Comparison of ENCODE assay signal across 8 cellular contexts in the genomic region with DNA sequence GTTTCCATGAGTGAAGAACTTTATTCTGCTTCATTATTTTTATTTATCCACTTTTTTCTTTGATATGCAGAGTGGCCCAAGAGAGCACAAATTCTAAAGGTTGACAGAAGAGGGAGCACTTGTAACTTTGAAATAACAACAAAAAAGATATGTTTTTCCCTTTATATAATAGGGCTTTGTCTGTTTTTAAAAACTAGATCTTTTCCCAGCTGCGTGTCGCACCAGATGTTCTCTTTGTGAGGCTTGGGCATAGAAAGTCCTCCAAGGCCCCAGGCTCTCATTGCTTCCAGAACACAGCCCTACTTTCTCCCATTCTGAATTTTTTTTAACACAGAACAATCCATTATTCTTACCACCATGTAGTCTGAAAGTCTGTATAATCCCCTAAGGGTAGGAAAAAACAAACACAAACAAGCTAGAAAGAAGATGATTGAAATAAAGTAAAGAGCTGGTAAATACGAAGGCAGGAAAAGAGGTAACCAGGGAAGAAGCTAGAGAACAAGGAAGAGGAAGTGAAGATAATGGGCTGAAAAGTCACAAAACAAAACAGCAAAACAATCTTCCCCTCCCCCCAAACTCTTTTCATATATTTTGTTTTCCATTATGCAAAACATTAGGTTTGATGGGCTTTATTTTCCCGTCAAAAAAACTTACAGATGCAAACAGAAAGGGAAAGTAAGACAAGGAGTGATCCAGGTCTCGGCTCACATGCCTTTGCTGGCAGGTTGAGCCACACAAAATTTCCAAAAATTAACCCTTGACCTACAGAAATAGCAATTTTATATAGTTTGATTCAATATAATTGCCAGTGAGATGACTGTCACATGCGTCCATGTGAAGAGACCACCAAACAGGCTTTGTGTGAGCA.
DNase-seq lines count a peak whose midpoint lies in the region; ATAC-seq and TF ChIP-seq lines count a peak whose summit lies in the region.

No MANE protein-coding gene starts in this region.

- no peak overlapping the region for H4K8ac ChIP-seq in mesendoderm (ENCODE audit: low read depth, low read length)

- intact Hi-C loops in aorta (cut with DNase I): no loop called here

- POLR2A ChIA-PET in GM10248 (lab: Yijun Ruan, JAX): no interaction called here

- CTCF ChIA-PET in GM10248 (lab: Yijun Ruan, JAX): interaction anchor here (0.7 to 2.0 kb wide), 12 partner anchors 9 to 453 kb away, joined by 3 to 8 read pairs (median 4); no protein-coding TSS in a partner anchor

- WGBS in mesendoderm (ENCODE audit: extremely low coverage, insufficient coverage, low lambda C conversion rate): no CpG with 5 or more reads among the region's 6 CpGs
- 43 to 56% methylated on average over 6 of the region's 6 CpGs for WGBS in aorta, 2 donors

- no peak overlapping the region for H3K18ac ChIP-seq in mesendoderm (ENCODE audit: low read length)

- no peaks in the 10 kb centered on the region for H3K36me3 ChIP-seq in mesendoderm (ENCODE audit: control insufficient read depth, insufficient read depth, low read length)
- H3K36me3 ChIP-seq in aorta (ENCODE audit: control insufficient read depth in 1 of 2, insufficient read depth in 2 of 2, low read length in 1 of 2): no peaks in the 10 kb centered on the region

- no peak overlapping the region for H2BK15ac ChIP-seq in mesendoderm (replicated peaks; ENCODE audit: low read depth)

- peak; percentile 54 for ATAC-seq in aorta (ENCODE audit: low FRiP score)

- no peak overlapping the region for H2AK5ac ChIP-seq in mesendoderm (ENCODE audit: low read length)

- H3K4ac ChIP-seq in mesendoderm (ENCODE audit: low read depth, low read length): no peak overlapping the region

- H3K4me1 ChIP-seq in mesendoderm (ENCODE audit: control insufficient read depth, low read depth, low read length): peaks cover 2% of the 10 kb centered on the region
- H3K4me1 ChIP-seq in aorta (ENCODE audit: control insufficient read depth in 1 of 2, insufficient read depth in 2 of 2, low read length in 2 of 2): no peaks in the 10 kb centered on the region

- H2BK120ac ChIP-seq in mesendoderm (ENCODE audit: low read depth, low read length): no peak overlapping the region

- H3K23ac ChIP-seq in mesendoderm (ENCODE audit: low read length): no peak overlapping the region

- no peaks in the 10 kb centered on the region for H3K79me2 ChIP-seq in mesendoderm (ENCODE audit: control insufficient read depth, insufficient read depth, low read length)

- H3K9me3 ChIP-seq in aorta (ENCODE audit: control insufficient read depth, low read length): no peaks in the 10 kb centered on the region

- peak overlapping the region; percentile 9 for H3K4me3 ChIP-seq in choroid plexus epithelial cell (ENCODE audit: low read depth, low read length)
- H3K4me3 ChIP-seq in mesendoderm (ENCODE audit: low read length): no peak overlapping the region
- H3K4me3 ChIP-seq in aorta (ENCODE audit: low read length in 2 of 2): no peak overlapping the region

- H3K4me2 ChIP-seq in mesendoderm (ENCODE audit: low read length): no peak overlapping the region

- H4K5ac ChIP-seq in mesendoderm (ENCODE audit: low read length): no peak overlapping the region

- H3K27me3 ChIP-seq in mesendoderm (ENCODE audit: insufficient read depth, low read length, poor library complexity) (no peaks in the 10 kb centered on the region), aorta (ENCODE audit: control insufficient read depth in 1 of 2, insufficient read depth in 2 of 2, low read length in 1 of 2) (no peaks in the 10 kb centered on the region)

- no peak overlapping the region for H3K56ac ChIP-seq in mesendoderm (ENCODE audit: low read length)

- H3K9ac ChIP-seq in mesendoderm (ENCODE audit: low read length): no peak overlapping the region

- no peaks in the 10 kb centered on the region for H3K79me1 ChIP-seq in mesendoderm (ENCODE audit: low read length)

- peak; percentile 42 for TF ChIP-seq CTCF in GM10248 (IDR thresholded peaks at IDR 0.05; ENCODE audit: control extremely low read depth, extremely low read depth, low read depth, missing control alignments)
- peak; percentile 60 for TF ChIP-seq CTCF in choroid plexus epithelial cell (conservative IDR thresholded peaks at IDR 0.05; ENCODE audit: low read depth, low read length)

- H2BK5ac ChIP-seq in mesendoderm (ENCODE audit: low read length): no peak overlapping the region

- H3K27ac ChIP-seq in mesendoderm (ENCODE audit: low read depth, low read length) (no peak overlapping the region), aorta (ENCODE audit: low read depth in 1 of 2, low read length in 2 of 2) (no peak overlapping the region)

- peak; percentile 19 for DNase-seq in GM10248 (ENCODE audit: extremely low spot score)
- DNase-seq in NAMALWA (ENCODE audit: low spot score): peak; percentile 60
- DNase-seq in choroid plexus epithelial cell (ENCODE audit: low read depth): peak; percentile 82
- peak; percentile 11 for DNase-seq in mesendoderm
- DNase-seq in aorta: peak in 1 of 2 donors; percentile 49
- no peak for DNase-seq in amniotic stem cell (lab: John Stamatoyannopoulos, UW)
- no peak for DNase-seq in AG08396 (ENCODE audit: low spot score)
- no peak for DNase-seq in stimulated activated CD4-positive, alpha-beta T cell treated with anti-CD3 and anti-CD28 coated beads, Interleukin-2, amount 100 ng/mL, for 48 hours

Comparison
In these comparisons a context has a peak if more than half of its experiments do, and no peak if none do; other contexts are left out.
1. DNase-seq: peak in GM10248 (single experiment), NAMALWA (single experiment), choroid plexus epithelial cell (single experiment) and mesendoderm (single experiment); none in amniotic stem cell (single experiment), AG08396 (single experiment) and stimulated activated CD4-positive, alpha-beta T cell treated with anti-CD3 and anti-CD28 coated beads, Interleukin-2, amount 100 ng/mL, for 48 hours (0 of 2).